ENCODE assay signal across 1 cellular context in genomic region chr22:23236440-23237139, GRCh38.
TF ChIP-seq lines count a peak whose summit lies in the region.

No MANE protein-coding gene starts in this region.

TF ChIP-seq in WTC11, 78 proteins besides CTCF, POLR2A, EP300 and RAD21 (continued from another document):
- TF ChIP-seq AFF4 (CRISPR knock-in tag; IDR thresholded peaks at IDR 0.05; ENCODE audit: borderline replicate concordance), result no peak
